Comparison of ENCODE assay signal across 9 cellular contexts in the genomic region with DNA sequence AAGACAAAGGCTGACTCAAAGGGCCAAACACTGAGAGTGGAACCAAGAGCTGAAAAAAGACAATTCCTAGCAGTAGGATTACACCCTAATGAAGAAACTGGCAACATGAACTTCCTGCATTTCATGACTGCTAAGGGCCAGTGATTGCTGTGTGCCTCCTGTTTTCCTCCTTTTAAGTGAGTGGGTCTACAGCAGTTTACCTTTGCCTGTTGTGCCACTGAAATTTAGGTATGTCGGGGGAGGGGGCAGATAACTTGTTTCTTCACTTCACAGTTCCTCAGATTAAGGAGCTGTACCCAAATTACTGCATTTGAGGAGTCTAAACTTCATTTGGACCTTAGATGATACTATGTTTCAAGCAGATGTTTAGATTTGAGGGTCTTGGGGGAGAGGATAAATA.
"Had no signal": no experiment of that assay in that cellular context is flagged by ENCODE, and none has a peak within 500 bp of the region (broad histone marks: within the 10 kb centered on the region; RNA-seq: fewer than 3 reads in every experiment).

No MANE protein-coding gene starts in this region.

- H3K9ac ChIP-seq: KMS-11 had no signal

- H3K9me3 ChIP-seq: HAP-1 had no signal

- ATAC-seq: HCT116, HepG2 had no signal

- H3K4me3 ChIP-seq: HAP-1 had no signal

- H3K36me3 ChIP-seq: HAP-1 had no signal

- H3K27ac Mint-ChIP-seq: HFFc6, IgD-negative memory B cell had no signal

- H3K4me3 Mint-ChIP-seq: HFFc6, IgD-negative memory B cell had no signal

- DNase-seq: H7, HFFc6, KBM-7 had no signal

- H3K4me1 ChIP-seq: HAP-1 had no signal

- H3K4me2 ChIP-seq: KMS-11 had no signal

- H3K27ac ChIP-seq: HL-60, KMS-11 had no signal

- H3K9me3 Mint-ChIP-seq: HFFc6 had no signal
